Comparison of ENCODE assay signal across 18 cellular contexts in the genomic region with DNA sequence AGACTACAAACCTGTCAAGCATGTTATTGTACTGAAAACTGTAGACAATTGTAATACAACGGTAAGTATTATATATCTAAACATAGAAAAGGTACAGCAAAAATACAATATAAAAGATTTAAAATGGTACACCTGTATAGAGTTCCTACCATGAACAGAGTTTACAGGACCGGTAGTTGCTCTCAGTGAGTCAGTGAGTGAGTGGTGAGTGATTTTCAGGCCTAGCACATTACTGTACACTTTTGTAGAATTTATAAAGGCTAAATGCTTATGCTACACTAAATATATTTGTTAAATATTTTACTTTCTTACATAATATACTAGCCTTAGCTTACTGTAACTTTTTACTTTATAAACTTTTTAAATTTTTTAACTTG. TPM values are rescaled to one million over a fixed set of nuclear protein-coding genes. Genes with fewer than 3 reads are reported as not detected.
"Had no signal": no experiment of that assay in that cellular context is flagged by ENCODE, and none has a peak within 500 bp of the region (broad histone marks: within the 10 kb centered on the region; RNA-seq: fewer than 3 reads in every experiment).

No MANE protein-coding gene starts in this region.

- H3K9ac ChIP-seq: parathyroid adenoma had no signal

- H3K36me3 ChIP-seq: ascending aorta, gastrocnemius medialis, upper lobe of left lung, WERI-Rb-1 had no signal

- H3K9me3 ChIP-seq: ascending aorta, gastrocnemius medialis, testis, upper lobe of left lung had no signal

- H2AFZ ChIP-seq: parathyroid adenoma had no signal

- H3K4me3 ChIP-seq: ascending aorta, gastrocnemius medialis, testis, upper lobe of left lung had no signal

- H3K27me3 Mint-ChIP-seq: activated naive CD4-positive, alpha-beta T cell treated with anti-CD3 and anti-CD28 coated beads, Interleukin-2, amount 50 U/mL, for 24 hours; effector memory CD8-positive, alpha-beta T cell; stimulated activated memory B cell treated with anti-CD40 and anti-IgM and Interleukin-4, amounts not matched to agents 10 μg/mL and 1 μg/mL and 100 μg/mL, for 72 hours; T-helper 17 cell had no signal

- H3K27ac Mint-ChIP-seq: activated naive CD4-positive, alpha-beta T cell treated with anti-CD3 and anti-CD28 coated beads, Interleukin-2, amount 50 U/mL, for 24 hours; effector memory CD8-positive, alpha-beta T cell; naive thymus-derived CD8-positive, alpha-beta T cell; stimulated activated memory B cell treated with anti-CD40 and anti-IgM and Interleukin-4, amounts not matched to agents 10 μg/mL and 1 μg/mL and 100 μg/mL, for 72 hours; T-helper 17 cell had no signal

- DNase-seq: activated CD4-positive, alpha-beta T cell treated with anti-CD3 and anti-CD28 coated beads for 1 hour; activated CD4-positive, alpha-beta T cell treated with anti-CD3 and anti-CD28 coated beads, Interleukin-2, amount 50 U/mL, for 4 hours; activated gamma-delta T cell; effector memory CD8-positive, alpha-beta T cell; gastrocnemius medialis; head of caudate nucleus; mesendoderm; naive thymus-derived CD8-positive, alpha-beta T cell; stimulated activated CD4-positive, alpha-beta T cell treated with anti-CD3 and anti-CD28 coated beads, Interleukin-4, amount 100 ng/mL, for 24 hours; T-helper 17 cell; testis; upper lobe of left lung; WERI-Rb-1 had no signal

- H3K27me3 ChIP-seq: ascending aorta, gastrocnemius medialis, testis, upper lobe of left lung had no signal

- H3K4me3 Mint-ChIP-seq: activated naive CD4-positive, alpha-beta T cell treated with anti-CD3 and anti-CD28 coated beads, Interleukin-2, amount 50 U/mL, for 24 hours; effector memory CD8-positive, alpha-beta T cell; naive thymus-derived CD8-positive, alpha-beta T cell; stimulated activated memory B cell treated with anti-CD40 and anti-IgM and Interleukin-4, amounts not matched to agents 10 μg/mL and 1 μg/mL and 100 μg/mL, for 72 hours; T-helper 17 cell had no signal

- ATAC-seq: effector memory CD8-positive, alpha-beta T cell; gastrocnemius medialis; naive thymus-derived CD8-positive, alpha-beta T cell; sciatic nerve; stimulated activated memory B cell treated with anti-CD40 and anti-IgM and Interleukin-4, amounts not matched to agents 10 μg/mL and 1 μg/mL and 100 μg/mL, for 72 hours; T-helper 17 cell had no signal

- H3K36me3 Mint-ChIP-seq: activated naive CD4-positive, alpha-beta T cell treated with anti-CD3 and anti-CD28 coated beads, Interleukin-2, amount 50 U/mL, for 24 hours; naive thymus-derived CD8-positive, alpha-beta T cell; stimulated activated memory B cell treated with anti-CD40 and anti-IgM and Interleukin-4, amounts not matched to agents 10 μg/mL and 1 μg/mL and 100 μg/mL, for 72 hours had no signal

- H3K27ac ChIP-seq: ascending aorta, gastrocnemius medialis, parathyroid adenoma, testis, upper lobe of left lung, WERI-Rb-1 had no signal

- H3K4me1 Mint-ChIP-seq: activated naive CD4-positive, alpha-beta T cell treated with anti-CD3 and anti-CD28 coated beads, Interleukin-2, amount 50 U/mL, for 24 hours; naive thymus-derived CD8-positive, alpha-beta T cell; stimulated activated memory B cell treated with anti-CD40 and anti-IgM and Interleukin-4, amounts not matched to agents 10 μg/mL and 1 μg/mL and 100 μg/mL, for 72 hours; T-helper 17 cell had no signal

- H3K4me1 ChIP-seq: gastrocnemius medialis, parathyroid adenoma, testis had no signal

RNA-seq across cellular contexts. Expression of a gene that starts 37.4 kb away (rescaled TPM):
- total RNA-seq: naive thymus-derived CD8-positive, alpha-beta T cell had no signal
- polyA plus RNA-seq: naive thymus-derived CD8-positive, alpha-beta T cell had no signal
